Comparison of ENCODE assay signal across 20 cellular contexts in genomic region chr1:112982853-112983539, GRCh38. TPM values are rescaled to one million over a fixed set of nuclear protein-coding genes. Genes with fewer than 3 reads are reported as not detected.
DNase-seq lines count a peak whose midpoint lies in the region; ATAC-seq and TF ChIP-seq lines count a peak whose summit lies in the region.
"Had no signal": no experiment of that assay in that cellular context is flagged by ENCODE, and none has a peak within 500 bp of the region (broad histone marks: within the 10 kb centered on the region; RNA-seq: fewer than 3 reads in every experiment).

No MANE protein-coding gene starts in this region.

- no peak overlapping the region for H3K4me3 Mint-ChIP-seq in T-helper 17 cell
- H3K4me3 Mint-ChIP-seq: activated naive CD4-positive, alpha-beta T cell treated with anti-CD3 and anti-CD28 coated beads for 36 hours had no signal

- DNase-seq in T-helper 17 cell (no peak), right cardiac atrium (no peak), spleen (no peak), vagina (ENCODE audit: extremely low spot score in 2 of 2) (no peak), ACHN (no peak), NCI-H187 treated with DMSO at 0.1 percent for 48 hours (lab: John Stamatoyannopoulos, UW) (no peak)
- no peak for DNase-seq in activated effector memory CD4-positive, alpha-beta T cell treated with anti-CD3 and anti-CD28 coated beads, Interleukin-2, amount 50 U/mL, for 16 hours
- DNase-seq: activated CD4-positive, alpha-beta T cell treated with anti-CD3 and anti-CD28 coated beads, Interleukin-2, amount 50 U/mL, for 48 hours; activated naive CD4-positive, alpha-beta T cell treated with anti-CD3 and anti-CD28 coated beads for 36 hours; AML-193; aorta; GDM1; mucosa of descending colon; NCI-H2029 treated with DMSO at 0.1 percent for 48 hours; occipital lobe; right lobe of liver; SHP77 treated with DMSO at 0.1 percent for 48 hours had no signal

- H3K27ac Mint-ChIP-seq in T-helper 17 cell: peak overlapping the region; percentile 14
- H3K27ac Mint-ChIP-seq: activated naive CD4-positive, alpha-beta T cell treated with anti-CD3 and anti-CD28 coated beads for 36 hours had no signal

- H3K27me3 ChIP-seq in right cardiac atrium (ENCODE audit: control insufficient read depth, insufficient read depth) (no peaks in the 10 kb centered on the region), spleen (replicated peaks in 1 of 7) (no peaks in the 10 kb centered on the region), vagina (no peaks in the 10 kb centered on the region)
- H3K27me3 ChIP-seq: right lobe of liver had no signal

- intact Hi-C loops in right cardiac atrium (cut with DNase I) (no loop called here), spleen (cut with DNase I; ENCODE audit: low total_unique reads) (no loop called here), vagina (cut with DNase I) (no loop called here)

- H3K36me3 ChIP-seq in spleen (peaks cover 0 to 6% (median 0%) of the 10 kb centered on the region in 6 donors), vagina (no peaks in the 10 kb centered on the region)
- H3K36me3 ChIP-seq: right lobe of liver had no signal

- peaks cover 3% of the 10 kb centered on the region for H3K4me1 Mint-ChIP-seq in T-helper 17 cell

- 44% methylated on average over 5 of the region's 5 CpGs for WGBS in right cardiac atrium
- 55 to 67% (median 61%) methylated on average over 5 of the region's 5 CpGs for WGBS in spleen, 5 donors

- H3K27ac ChIP-seq in right cardiac atrium (ENCODE audit: low read length) (peak overlapping the region; percentile 39), spleen (peak overlapping the region in 6 of 8 donors; percentile 16 to 64 (median 44)), vagina (no peak overlapping the region)
- H3K27ac ChIP-seq: right lobe of liver, VCaP had no signal

- H3K27me3 Mint-ChIP-seq in T-helper 17 cell: no peaks in the 10 kb centered on the region
- H3K27me3 Mint-ChIP-seq: IgD-negative memory B cell had no signal

- in situ Hi-C loops in ACHN (cut with HindIII; ENCODE audit: low pct_ligation_motif_present, low pct_unique_long_range_greater_than_20kb, low sequenced_read_pairs): no loop called here

- ATAC-seq in GM18909 (IDR thresholded peaks at IDR 0.05; ENCODE audit: poor library complexity, unreplicated experiment) (peak; percentile 41), T-helper 17 cell (no peak), right cardiac atrium (peak; percentile 91)
- ATAC-seq: mucosa of descending colon had no signal

- TF ChIP-seq POLR2A in spleen (IDR thresholded peaks at IDR 0.05) (no peak), vagina (IDR thresholded peaks at IDR 0.05) (no peak)

- TF ChIP-seq CTCF in spleen (IDR thresholded peaks at IDR 0.05 in 8 of 11, conservative IDR thresholded peaks at IDR 0.05 in 3 of 11) (no peak), vagina (IDR thresholded peaks at IDR 0.05) (no peak)

- H3K4me3 ChIP-seq in right cardiac atrium (ENCODE audit: low read length): no peak overlapping the region
- no peak overlapping the region for H3K4me3 ChIP-seq in spleen
- no peak overlapping the region for H3K4me3 ChIP-seq in vagina
- H3K4me3 ChIP-seq: mucosa of descending colon, right lobe of liver had no signal

- no peaks in the 10 kb centered on the region for H3K36me3 Mint-ChIP-seq in T-helper 17 cell (ENCODE audit: low read depth)

- H3K4me1 ChIP-seq in right cardiac atrium (ENCODE audit: control insufficient read depth, insufficient read depth, low read length) (peaks cover 2% of the 10 kb centered on the region), spleen (peaks cover 10 to 36% (median 16%) of the 10 kb centered on the region in 6 donors), vagina (no peaks in the 10 kb centered on the region)

- H3K9me3 ChIP-seq in T-helper 17 cell (ENCODE audit: control insufficient read depth, low read length, poor library complexity, severe bottlenecking) (no peaks in the 10 kb centered on the region), right cardiac atrium (ENCODE audit: control insufficient read depth, low read length) (no peaks in the 10 kb centered on the region), spleen (no peaks in the 10 kb centered on the region), vagina (no peaks in the 10 kb centered on the region)
- H3K9me3 ChIP-seq: mucosa of descending colon, right lobe of liver had no signal

RNA-seq across cellular contexts. Expression of gene SLC16A1, which starts 27.0 kb away (rescaled TPM):
- total RNA-seq in T-helper 17 cell (10 to 100 TPM; 29.2 to 31.9 TPM), right cardiac atrium (100 to 1,000 TPM in 1 of 4 donors, 10 to 100 TPM in 3; 62.7 to 123 (median 68.6) TPM), spleen (10 to 100 TPM; 15.7 to 24.6 (median 18.7) TPM), vagina (12.8 TPM)
- polyA plus RNA-seq in right cardiac atrium (35.4 TPM), spleen (1 to 10 TPM; 2.9 to 6.2 (median 5.7) TPM)
